Comparison of ENCODE assay signal across 8 cellular contexts in genomic region chr10:87861566-87861952, GRCh38. TPM values are rescaled to one million over a fixed set of nuclear protein-coding genes. Genes with fewer than 3 reads are reported as not detected.
DNase-seq lines count a peak whose midpoint lies in the region; ATAC-seq and TF ChIP-seq lines count a peak whose summit lies in the region.

No MANE protein-coding gene starts in this region.

- 0 out of 2 replicates have a peak, but pooled peaks have one; percentile 7 for TF ChIP-seq CTCF in OCI-LY1 (IDR thresholded peaks at IDR 0.05; ENCODE audit: low read length)
- TF ChIP-seq CTCF in chondrocyte (IDR thresholded peaks at IDR 0.05): no peak

- no peaks in the 10 kb centered on the region for H3F3A ChIP-seq in OCI-LY1 (ENCODE audit: insufficient read depth, low read length)

- H3K9me3 ChIP-seq in OCI-LY1 (ENCODE audit: low read length): no peaks in the 10 kb centered on the region

- intact Hi-C loops in activated CD4-positive, alpha-beta T cell treated with anti-CD3 and anti-CD28 coated beads for 36 hours (cut with DNase I, micrococcal nuclease): loop anchor here (2.0 to 10.0 kb wide), 6 partner anchors 66 to 1133 kb away; partner anchors contain the start of genes FAS (in 1 of the 2), GLUD1 (in 1 of the 2) and SHLD2 (in 1 of the 2)
- intact Hi-C loops in left colon (cut with DNase I, micrococcal nuclease): loop anchor here in 1 of 2 donors (5.0 kb wide), 1 partner anchor 44 kb away; the partner anchor contains the start of gene ATAD1

- no peak overlapping the region for H2AFZ ChIP-seq in OCI-LY1 (ENCODE audit: low read length)

- H3K9me3 Mint-ChIP-seq in activated CD4-positive, alpha-beta T cell treated with anti-CD3 and anti-CD28 coated beads for 36 hours (ENCODE audit: low read depth): no peaks in the 10 kb centered on the region
- no peaks in the 10 kb centered on the region for H3K9me3 Mint-ChIP-seq in chondrocyte (ENCODE audit: low read depth)
- H3K9me3 Mint-ChIP-seq in stimulated activated memory B cell treated with anti-CD40 and anti-IgM and Interleukin-4, amounts not matched to agents 10 μg/mL and 1 μg/mL and 100 μg/mL, for 72 hours: no peaks in the 10 kb centered on the region

- peak overlapping the region; percentile 98 for H3K27ac ChIP-seq in OCI-LY1 (ENCODE audit: low read depth, low read length, poor library complexity, severe bottlenecking)

- POLR2A ChIA-PET in activated CD4-positive, alpha-beta T cell treated with anti-CD3 and anti-CD28 coated beads for 36 hours (lab: Charles Lee): interaction anchor here (0.8 to 2.5 kb wide), 3 partner anchors 34 to 230 kb away, joined by 3 to 17 read pairs (median 10); partner anchors contain the start of gene ATAD1

- DNase-seq in activated CD4-positive, alpha-beta T cell treated with anti-CD3 and anti-CD28 coated beads for 36 hours: no peak
- DNase-seq in activated CD4-positive, alpha-beta T cell treated with anti-CD3 and anti-CD28 coated beads for 1 hour: no peak
- DNase-seq in chondrocyte (ENCODE audit: low spot score) (no peak), left colon (peak; percentile 76 to 85), NCI-H524 (lab: John Stamatoyannopoulos, UW) (no peak)

- H3K4me1 ChIP-seq in OCI-LY1 (ENCODE audit: insufficient read depth, low read length, severe bottlenecking): peaks cover 20% of the 10 kb centered on the region

- H4K20me1 ChIP-seq in OCI-LY1 (ENCODE audit: insufficient read depth, low read length): no peaks in the 10 kb centered on the region

- peak overlapping the region; percentile 67 for H3K9ac ChIP-seq in OCI-LY1 (ENCODE audit: low read length)

- H3K4me3 Mint-ChIP-seq in activated CD4-positive, alpha-beta T cell treated with anti-CD3 and anti-CD28 coated beads for 36 hours: peak overlapping the region; percentile 91
- peak overlapping the region; percentile 98 for H3K4me3 Mint-ChIP-seq in chondrocyte (ENCODE audit: unreplicated experiment)
- peak overlapping the region; percentile 92 for H3K4me3 Mint-ChIP-seq in stimulated activated memory B cell treated with anti-CD40 and anti-IgM and Interleukin-4, amounts not matched to agents 10 μg/mL and 1 μg/mL and 100 μg/mL, for 72 hours

- no peaks in the 10 kb centered on the region for H3K9me2 ChIP-seq in OCI-LY1 (ENCODE audit: low read depth, low read length)

- peak overlapping the region; percentile 64 for H3K4me2 ChIP-seq in OCI-LY1 (ENCODE audit: low read length)

- H3K4me1 Mint-ChIP-seq in activated CD4-positive, alpha-beta T cell treated with anti-CD3 and anti-CD28 coated beads for 36 hours: peaks cover 26% of the 10 kb centered on the region
- peaks cover 14% of the 10 kb centered on the region for H3K4me1 Mint-ChIP-seq in chondrocyte (ENCODE audit: low read depth)
- H3K4me1 Mint-ChIP-seq in stimulated activated memory B cell treated with anti-CD40 and anti-IgM and Interleukin-4, amounts not matched to agents 10 μg/mL and 1 μg/mL and 100 μg/mL, for 72 hours: peaks cover 38% of the 10 kb centered on the region

- CTCF ChIA-PET in activated CD4-positive, alpha-beta T cell treated with anti-CD3 and anti-CD28 coated beads for 36 hours (lab: Charles Lee): interaction anchor here (0.8 to 1.2 kb wide), 6 partner anchors 10 to 1633 kb away, joined by 3 to 6 read pairs (median 4); no protein-coding TSS in a partner anchor

- no peaks in the 10 kb centered on the region for H3K27me3 ChIP-seq in OCI-LY1 (ENCODE audit: insufficient read depth, low read length)

- H3K4me3 ChIP-seq in OCI-LY1 (ENCODE audit: low read depth, low read length, poor library complexity, severe bottlenecking): peak overlapping the region; percentile 99

- H3K36me3 Mint-ChIP-seq in activated CD4-positive, alpha-beta T cell treated with anti-CD3 and anti-CD28 coated beads for 36 hours (ENCODE audit: low read depth): peaks cover 14% of the 10 kb centered on the region
- peaks cover 1% of the 10 kb centered on the region for H3K36me3 Mint-ChIP-seq in chondrocyte (ENCODE audit: low read depth)
- H3K36me3 Mint-ChIP-seq in stimulated activated memory B cell treated with anti-CD40 and anti-IgM and Interleukin-4, amounts not matched to agents 10 μg/mL and 1 μg/mL and 100 μg/mL, for 72 hours: peaks cover 15% of the 10 kb centered on the region

- H3K36me3 ChIP-seq in OCI-LY1 (ENCODE audit: insufficient read depth, low read length): peaks cover 18% of the 10 kb centered on the region; the same call in 1 of the 2 replicates

- no peaks in the 10 kb centered on the region for H3K27me3 Mint-ChIP-seq in activated CD4-positive, alpha-beta T cell treated with anti-CD3 and anti-CD28 coated beads for 36 hours
- H3K27me3 Mint-ChIP-seq in chondrocyte (ENCODE audit: low read depth): no peaks in the 10 kb centered on the region
- no peaks in the 10 kb centered on the region for H3K27me3 Mint-ChIP-seq in stimulated activated memory B cell treated with anti-CD40 and anti-IgM and Interleukin-4, amounts not matched to agents 10 μg/mL and 1 μg/mL and 100 μg/mL, for 72 hours

- H3K79me2 ChIP-seq in OCI-LY1 (ENCODE audit: insufficient read depth, low read length): peaks cover 28% of the 10 kb centered on the region

- no peak for ATAC-seq in activated CD4-positive, alpha-beta T cell treated with anti-CD3 and anti-CD28 coated beads for 36 hours
- ATAC-seq in HG02678 (IDR thresholded peaks at IDR 0.05; ENCODE audit: unreplicated experiment) (peak; percentile 13), left colon (peak; percentile 33)
- peak; percentile 9 for ATAC-seq in stimulated activated memory B cell treated with anti-CD40 and anti-IgM and Interleukin-4, amounts not matched to agents 10 μg/mL and 1 μg/mL and 100 μg/mL, for 72 hours

- H3K27ac Mint-ChIP-seq in activated CD4-positive, alpha-beta T cell treated with anti-CD3 and anti-CD28 coated beads for 36 hours: peak overlapping the region; percentile 92
- H3K27ac Mint-ChIP-seq in chondrocyte (ENCODE audit: unreplicated experiment): peak overlapping the region; percentile 97
- peak overlapping the region; percentile 90 for H3K27ac Mint-ChIP-seq in stimulated activated memory B cell treated with anti-CD40 and anti-IgM and Interleukin-4, amounts not matched to agents 10 μg/mL and 1 μg/mL and 100 μg/mL, for 72 hours

RNA-seq across cellular contexts. Expression of gene KLLN, which starts 1.8 kb away (rescaled TPM):
- under 1 TPM; 0.30 to 0.34 TPM for total RNA-seq in activated CD4-positive, alpha-beta T cell treated with anti-CD3 and anti-CD28 coated beads for 36 hours
- total RNA-seq in chondrocyte (0.62 to 0.82 TPM (median 0.72 TPM) in 3 replicates), left colon (1 to 10 TPM; 1.3 to 1.4 TPM)

RNA-seq across cellular contexts. Expression of gene PTEN, which starts 1.9 kb away (rescaled TPM):
- 10 to 100 TPM; 38.1 to 42.1 TPM for total RNA-seq in activated CD4-positive, alpha-beta T cell treated with anti-CD3 and anti-CD28 coated beads for 36 hours
- total RNA-seq in chondrocyte (82.9 to 85.4 TPM (median 83.5 TPM) in 3 replicates), left colon (100 to 1,000 TPM in 1 of 2 donors, 10 to 100 TPM in 1; 99.3 to 101 TPM)

RNA-seq across cellular contexts. Expression of gene ATAD1, which starts 43.5 kb away (rescaled TPM):
- total RNA-seq in activated CD4-positive, alpha-beta T cell treated with anti-CD3 and anti-CD28 coated beads for 36 hours: 10 to 100 TPM; 34.2 to 46.8 TPM
- total RNA-seq in chondrocyte (50.6 to 55.3 TPM (median 54.9 TPM) in 3 replicates), left colon (10 to 100 TPM; 50.5 to 51.0 TPM)

Comparison
In these comparisons a context has a peak if more than half of its experiments do, and no peak if none do; other contexts are left out.
1. DNase-seq: peak in left colon (2 of 2); none in activated CD4-positive, alpha-beta T cell treated with anti-CD3 and anti-CD28 coated beads for 36 hours (single experiment), activated CD4-positive, alpha-beta T cell treated with anti-CD3 and anti-CD28 coated beads for 1 hour (single experiment), chondrocyte (single experiment) and NCI-H524 (0 of 2).
2. Peak in every context shown above with its lines, with median percentiles within 50 percentile points of each other: H3K27ac Mint-ChIP-seq and H3K4me3 Mint-ChIP-seq.